21 cellular contexts compared by ENCODE assay signal in genomic region chr15:30889231-30889630, GRCh38. TPM values are rescaled to one million over a fixed set of nuclear protein-coding genes. Genes with fewer than 3 reads are reported as not detected.
DNase-seq lines count a peak whose midpoint lies in the region; ATAC-seq and TF ChIP-seq lines count a peak whose summit lies in the region.
"Had no signal": no experiment of that assay in that cellular context is flagged by ENCODE, and none has a peak within 500 bp of the region (broad histone marks: within the 10 kb centered on the region; RNA-seq: fewer than 3 reads in every experiment).

No MANE protein-coding gene starts in this region.

- no peak overlapping the region for H2BK12ac ChIP-seq in trophoblast cell (ENCODE audit: low read length)

- H3K27ac ChIP-seq in trophoblast cell (ENCODE audit: low read depth, low read length): no peak overlapping the region

- DNase-seq in left ventricle myocardium superior (no peak), cardiac septum (ENCODE audit: low spot score) (no peak), globus pallidus (ENCODE audit: low spot score) (peak; percentile 73), trophoblast cell (no peak), NOMO-1 (lab: John Stamatoyannopoulos, UW; ENCODE audit: unreplicated experiment in 2 of 2) (no peak), AG08396 (ENCODE audit: low spot score) (no peak)
- DNase-seq in stimulated activated CD4-positive, alpha-beta T cell treated with anti-CD3 and anti-CD28 coated beads, Interleukin-12 subunit alpha, Interleukin-12 subunit beta, amount 100 ng/mL, for 4 hours: no peak
- DNase-seq: Calu3; CD4-positive, alpha-beta memory T cell; DMS53; EL; MM.1S; NCI-H1092; NCI-H1436 treated with DMSO at 0.1 percent for 48 hours; NCI-H2029; NCI-H2171 treated with DMSO at 0.1 percent for 48 hours; NCI-H748 treated with DMSO at 0.1 percent for 48 hours; NK-92 treated with Interleukin-12 subunit alpha and Interleukin-12 subunit beta, amount 100 ng/mL, for 24 hours; SHP77 treated with DMSO at 0.1 percent for 48 hours had no signal

- no peak overlapping the region for H3K4ac ChIP-seq in trophoblast cell (ENCODE audit: low read depth, low read length)

- H2AK5ac ChIP-seq in trophoblast cell (ENCODE audit: low read length): no peak overlapping the region

- H4K12ac ChIP-seq in trophoblast cell (ENCODE audit: low read depth, low read length): no peak overlapping the region

- no peaks in the 10 kb centered on the region for H3K9me3 ChIP-seq in trophoblast cell (ENCODE audit: insufficient read depth, low read depth, low read length)

- no peak overlapping the region for H3K4me2 ChIP-seq in trophoblast cell (ENCODE audit: low read length)

- H2BK5ac ChIP-seq in trophoblast cell (ENCODE audit: low read depth, low read length, poor library complexity): no peak overlapping the region

- no peak overlapping the region for H3K4me3 ChIP-seq in trophoblast cell (ENCODE audit: low read depth, low read length)
- H3K4me3 ChIP-seq: GM12878 had no signal

- no peaks in the 10 kb centered on the region for H3K79me1 ChIP-seq in trophoblast cell (ENCODE audit: low read length)

- H3K23ac ChIP-seq in trophoblast cell (ENCODE audit: low read length): no peak overlapping the region

- H4K8ac ChIP-seq in trophoblast cell (ENCODE audit: low read depth, low read length): no peak overlapping the region

- no peak overlapping the region for H2AFZ ChIP-seq in trophoblast cell (ENCODE audit: insufficient read depth, low read length, poor library complexity)

- H3K27me3 ChIP-seq in trophoblast cell (ENCODE audit: insufficient read depth, low read length): no peaks in the 10 kb centered on the region

- H3K18ac ChIP-seq in trophoblast cell (ENCODE audit: low read length): no peak overlapping the region

- H2BK120ac ChIP-seq in trophoblast cell (ENCODE audit: insufficient read depth, low read length, poor library complexity): no peak overlapping the region

- no peaks in the 10 kb centered on the region for H3K79me2 ChIP-seq in trophoblast cell (ENCODE audit: control insufficient read depth, insufficient read depth, low read length, poor library complexity)

- intact Hi-C loops in left ventricle myocardium superior (cut with micrococcal nuclease) (no loop called here), cardiac septum (cut with DNase I) (no loop called here)

- no peaks in the 10 kb centered on the region for H3K4me1 ChIP-seq in trophoblast cell (ENCODE audit: control insufficient read depth in 1 of 2, insufficient read depth in 2 of 2, low read length in 2 of 2)

- no peak overlapping the region for H4K91ac ChIP-seq in trophoblast cell (ENCODE audit: low read depth, low read length)

- H3K9ac ChIP-seq in trophoblast cell (ENCODE audit: low read length): peak overlapping the region; percentile 40

- ATAC-seq in left ventricle myocardium superior (peak; percentile 54), GM18505 (IDR thresholded peaks at IDR 0.05; ENCODE audit: unreplicated experiment) (no peak)
- ATAC-seq: GM12878 had no signal

- no peaks in the 10 kb centered on the region for H3K36me3 ChIP-seq in trophoblast cell (ENCODE audit: control insufficient read depth in 1 of 2, insufficient read depth in 2 of 2, low read length in 2 of 2)

- no peak for TF ChIP-seq POLR2A in GM18505 (IDR thresholded peaks at IDR 0.05; ENCODE audit: borderline replicate concordance, extremely low read depth, insufficient read depth, insufficient read length)

- no CpG with 5 or more reads among the region's 5 CpGs for WGBS in trophoblast cell (ENCODE audit: extremely low coverage, insufficient coverage, insufficient read length)

- no peak overlapping the region for H3K14ac ChIP-seq in trophoblast cell (ENCODE audit: low read length)

RNA-seq across cellular contexts. Expression of gene FAN1, which starts 14.5 kb away (rescaled TPM):
- total RNA-seq in left ventricle myocardium superior: 26.3 TPM
- 15.9 TPM for total RNA-seq in cardiac septum
- 6.9 and 7.8 TPM in 2 replicates for polyA plus RNA-seq in trophoblast cell (2013)
